8 cellular contexts compared by ENCODE assay signal in genomic region chr2:27663463-27664244, GRCh38. TPM values are rescaled to one million over a fixed set of nuclear protein-coding genes. Genes with fewer than 3 reads are reported as not detected.
DNase-seq lines count a peak whose midpoint lies in the region; ATAC-seq and TF ChIP-seq lines count a peak whose summit lies in the region.

Gene SLC4A1AP (plus strand): TSS chr2:27663889. CDS start chr2:27663915, 26 bp downstream.
Gene SUPT7L (minus strand): TSS chr2:27663614. CDS start chr2:27662192, 1,422 bp downstream.

- H3K4me3 Mint-ChIP-seq in T-cell: peak within 1 kb of the TSS; percentile 93 to 100 (median 98)

- H3K9me3 ChIP-seq in upper lobe of left lung: no peaks in the 10 kb centered on the region

- CTCF ChIA-PET in GM10248 (lab: Yijun Ruan, JAX): interaction anchor here (0.9 to 11.0 kb wide), 6 partner anchors 8 to 31 kb away, joined by 3 to 111 read pairs (median 3); no protein-coding TSS in a partner anchor
- CTCF ChIA-PET in T-cell (lab: Charles Lee): interaction anchor here (0.5 to 2.0 kb wide), 4 partner anchors 19 to 1232 kb away, joined by 3 to 20 read pairs (median 4); no protein-coding TSS in a partner anchor

- peak; percentile 81 for ATAC-seq in HG02759 (IDR thresholded peaks at IDR 0.05; ENCODE audit: unreplicated experiment)
- ATAC-seq in T-cell (replicated peaks in 1 of 4): peak; percentile 79 to 85 (median 82)
- peak; percentile 84 to 88 for ATAC-seq in left cardiac atrium
- peak; percentile 87 to 94 for ATAC-seq in upper lobe of left lung (ENCODE audit: low FRiP score in 2 of 2)

- peaks cover 0 to 2% of the 10 kb centered on the region in 2 donors for H3K27me3 Mint-ChIP-seq in T-cell

- DNase-seq in GM10248 (ENCODE audit: extremely low spot score): peak; percentile 85
- DNase-seq in NCI-H1436 (lab: John Stamatoyannopoulos, UW): peak; percentile 76
- peak; percentile 40 to 85 (median 69) for DNase-seq in T-cell
- peak; percentile 85 for DNase-seq in amniotic epithelial cell (ENCODE audit: low read depth)
- DNase-seq in left cardiac atrium: peak; percentile 76
- DNase-seq in posterior vena cava (ENCODE audit: low spot score): peak; percentile 85
- peak; percentile 51 to 83 for DNase-seq in upper lobe of left lung

- peak within 1 kb of the TSS; percentile 89 to 97 (median 92) for H3K27ac ChIP-seq in upper lobe of left lung

- TF ChIP-seq CTCF in GM10248 (IDR thresholded peaks at IDR 0.05; ENCODE audit: control extremely low read depth, extremely low read depth, low read depth, missing control alignments) (no peak), upper lobe of left lung (IDR thresholded peaks at IDR 0.05) (peak in 1 of 6 experiments; percentile 22)

- POLR2A ChIA-PET in GM10248 (lab: Yijun Ruan, JAX) (interaction anchor here (1.1 kb wide), 1 partner anchor 9 kb away, joined by 3 read pairs; no protein-coding TSS in a partner anchor), T-cell (lab: Charles Lee) (interaction anchor here (0.6 to 1.1 kb wide), 2 partner anchors 17 to 35 kb away, joined by 3 to 4 read pairs; partner anchors contain the start of genes CCDC121 (in 1 of the 2) and GPN1 (in 1 of the 2))

- no peaks in the 10 kb centered on the region for H3K9me3 Mint-ChIP-seq in T-cell

- peaks cover 40% of the 10 kb centered on the region for H3K36me3 Mint-ChIP-seq in T-cell

- H3K4me1 Mint-ChIP-seq in T-cell: peaks cover 51 to 60% (median 56%) of the 10 kb centered on the region in 3 donors

- peaks cover 23 to 41% (median 30%) of the 10 kb centered on the region in 4 donors for H3K4me1 ChIP-seq in upper lobe of left lung

- peaks cover 9 to 48% (median 31%) of the 10 kb centered on the region in 4 donors for H3K36me3 ChIP-seq in upper lobe of left lung

- no peak for TF ChIP-seq EP300 in upper lobe of left lung (IDR thresholded peaks at IDR 0.05)

- TF ChIP-seq POLR2A in upper lobe of left lung (IDR thresholded peaks at IDR 0.05): peak in 3 of 4 donors; percentile 28 to 51 (median 45)

- H3K27ac Mint-ChIP-seq in T-cell: peak within 1 kb of the TSS; percentile 100

- H3K4me3 ChIP-seq in upper lobe of left lung: peak within 1 kb of the TSS; percentile 82 to 96 (median 84)

- H3K27me3 ChIP-seq in upper lobe of left lung: no peaks in the 10 kb centered on the region

- intact Hi-C loops in left cardiac atrium (cut with DNase I) (no loop called here), posterior vena cava (cut with DNase I) (no loop called here)

- 0% methylated on average over 22 to 36 of the region's 48 CpGs for WGBS in upper lobe of left lung, 2 donors

RNA-seq across cellular contexts. Expression of gene SLC4A1AP, which starts in this region (rescaled TPM):
- total RNA-seq in T-cell: 10 to 100 TPM; 21.1 to 24.2 (median 21.8) TPM
- total RNA-seq in left cardiac atrium: 10 to 100 TPM; 16.5 to 20.7 TPM
- 10 to 100 TPM; 15.0 to 17.2 TPM for total RNA-seq in posterior vena cava
- 10 to 100 TPM; 15.8 to 44.0 (median 21.6) TPM for total RNA-seq in upper lobe of left lung

RNA-seq across cellular contexts. Expression of gene SUPT7L, which starts in this region (rescaled TPM):
- 10 to 100 TPM; 39.2 to 53.2 (median 39.3) TPM for total RNA-seq in T-cell
- total RNA-seq in left cardiac atrium: 10 to 100 TPM; 22.6 to 23.6 TPM
- 10 to 100 TPM; 18.4 to 22.8 TPM for total RNA-seq in posterior vena cava
- 10 to 100 TPM; 22.2 to 70.2 (median 25.0) TPM for total RNA-seq in upper lobe of left lung

Comparison
In these comparisons a context has a peak if more than half of its experiments do, and no peak if none do; other contexts are left out.
1. Peak in every context shown above with its lines: DNase-seq, ATAC-seq, H3K4me3 ChIP-seq and H3K27ac ChIP-seq.